1 cellular context compared by ENCODE assay signal in genomic region chr17:68593331-68593710, GRCh38.
TF ChIP-seq lines count a peak whose summit lies in the region.

No MANE protein-coding gene starts in this region.

TF ChIP-seq in SK-N-SH, 30 proteins besides CTCF, POLR2A, EP300 and RAD21 (continued from another document):
- TF ChIP-seq EZH2phosphoT487 (IDR thresholded peaks at IDR 0.05; ENCODE audit: borderline replicate concordance, low read depth) (no peak), FOXJ3 (CRISPR knock-in tag; IDR thresholded peaks at IDR 0.05) (no peak), MEF2A (IDR thresholded peaks at IDR 0.05; ENCODE audit: borderline replicate concordance, low read depth) (no peak), NRF1 (IDR thresholded peaks at IDR 0.05; ENCODE audit: low read depth, low read length) (no peak), ZBTB33 (IDR thresholded peaks at IDR 0.05; ENCODE audit: borderline replicate concordance, low read depth) (no peak), TAF1 (IDR thresholded peaks at IDR 0.05; ENCODE audit: borderline replicate concordance, low read depth, low read length) (no peak), SMC3 (IDR thresholded peaks at IDR 0.05; ENCODE audit: low read depth, low read length) (no peak)
